Comparison of ENCODE assay signal across 25 cellular contexts in the genomic region with DNA sequence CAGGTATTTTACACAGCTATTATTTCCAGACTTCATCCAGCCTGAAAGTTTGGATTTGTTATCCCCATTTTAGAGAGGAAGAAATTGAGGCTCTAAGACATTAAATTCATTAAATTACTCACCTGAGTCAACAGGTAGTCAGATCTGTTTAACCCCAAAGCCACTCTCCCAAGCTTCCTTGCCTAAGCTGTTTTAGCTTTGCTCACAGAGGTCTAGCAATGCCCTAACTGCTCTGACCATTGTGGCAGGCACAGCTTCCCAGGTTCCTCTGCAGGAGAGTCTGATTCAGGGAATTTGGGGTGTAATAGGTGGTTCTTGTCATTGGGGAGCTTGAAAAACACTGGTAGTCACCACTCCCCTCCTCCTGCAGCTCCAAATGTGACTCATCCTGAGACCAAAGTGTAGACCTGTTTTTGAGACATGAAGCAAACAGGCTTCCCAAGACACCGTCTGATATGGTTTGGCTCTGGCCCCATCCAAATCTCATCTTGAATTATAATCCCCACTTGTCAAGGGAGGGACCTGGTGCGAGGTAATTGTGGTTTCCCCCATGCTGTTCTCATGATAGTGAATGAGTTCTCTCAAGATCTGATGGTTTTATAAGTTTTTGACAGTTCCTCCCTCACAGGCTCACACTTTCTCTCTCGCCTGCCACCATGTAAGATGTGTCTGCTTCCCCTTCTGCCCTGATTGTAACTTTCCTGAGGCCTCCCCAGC.
DNase-seq lines count a peak whose midpoint lies in the region; ATAC-seq and TF ChIP-seq lines count a peak whose summit lies in the region.
"Had no signal": no experiment of that assay in that cellular context is flagged by ENCODE, and none has a peak within 500 bp of the region (broad histone marks: within the 10 kb centered on the region; RNA-seq: fewer than 3 reads in every experiment).

No MANE protein-coding gene starts in this region.

- H3F3A ChIP-seq in SK-N-SH (replicated peaks; ENCODE audit: insufficient read depth), result no peaks in the 10 kb centered on the region

- H3K9me3 Mint-ChIP-seq in activated CD4-positive, alpha-beta T cell treated with anti-CD3 and anti-CD28 coated beads for 36 hours (ENCODE audit: low read depth), result no peaks in the 10 kb centered on the region
- peaks cover 7% of the 10 kb centered on the region for H3K9me3 Mint-ChIP-seq in activated CD4-positive, alpha-beta T cell treated with anti-CD3 and anti-CD28 coated beads, Interleukin-2, amount 10 ng/mL, durations not matched to agents 7 days and 5 days
- H3K9me3 Mint-ChIP-seq: activated naive CD4-positive, alpha-beta T cell treated with anti-CD3 and anti-CD28 coated beads, Interleukin-2, amount 50 U/mL, for 24 hours had no signal

- H3K27ac ChIP-seq in SK-N-SH (ENCODE audit: low read depth in 2 of 2, low read length in 1 of 2), result no peak overlapping the region
- H3K27ac ChIP-seq: 22Rv1; BLaER1 treated with 17β-estradiol and CSF1 and Interleukin-3, amounts not matched to agents 10 nM and 100 nM; cardiac muscle cell; dorsolateral prefrontal cortex; esophagus squamous epithelium; heart right ventricle; ovary; sigmoid colon had no signal

- POLR2A ChIA-PET in activated CD4-positive, alpha-beta T cell treated with anti-CD3 and anti-CD28 coated beads for 36 hours (lab: Charles Lee), result no interaction called here
- POLR2A ChIA-PET in activated CD4-positive, alpha-beta T cell treated with anti-CD3 and anti-CD28 coated beads, Interleukin-2, amount 10 ng/mL, durations not matched to agents 7 days and 5 days (lab: Charles Lee), result no interaction called here
- POLR2A ChIA-PET in SK-N-SH (lab: Yijun Ruan, JAX), result no interaction called here

- no peaks in the 10 kb centered on the region for H3K4me1 ChIP-seq in SK-N-SH (ENCODE audit: control insufficient read depth in 1 of 2, insufficient read depth in 2 of 2, low read depth in 1 of 2, low read length in 1 of 2)
- H3K4me1 ChIP-seq: sigmoid colon had no signal

- intact Hi-C loops in activated CD4-positive, alpha-beta T cell treated with anti-CD3 and anti-CD28 coated beads for 36 hours (cut with DNase I, micrococcal nuclease), result no loop called here

- TF ChIP-seq CTCF in SK-N-SH (IDR thresholded peaks at IDR 0.05) (no peak), epithelial cell of esophagus (IDR thresholded peaks at IDR 0.05; ENCODE audit: insufficient read depth, low read depth, low read length, missing control alignments) (no peak)

- TF ChIP-seq RAD21 in SK-N-SH (IDR thresholded peaks at IDR 0.05; ENCODE audit: low read length), result no peak

- H3K79me2 ChIP-seq in SK-N-SH (ENCODE audit: insufficient read depth), result no peaks in the 10 kb centered on the region

- H3K36me3 Mint-ChIP-seq in activated CD4-positive, alpha-beta T cell treated with anti-CD3 and anti-CD28 coated beads for 36 hours (ENCODE audit: low read depth), result no peaks in the 10 kb centered on the region
- no peaks in the 10 kb centered on the region for H3K36me3 Mint-ChIP-seq in activated CD4-positive, alpha-beta T cell treated with anti-CD3 and anti-CD28 coated beads, Interleukin-2, amount 10 ng/mL, durations not matched to agents 7 days and 5 days (ENCODE audit: low read depth)
- H3K36me3 Mint-ChIP-seq: activated naive CD4-positive, alpha-beta T cell treated with anti-CD3 and anti-CD28 coated beads, Interleukin-2, amount 50 U/mL, for 24 hours had no signal

- H4K20me1 ChIP-seq in SK-N-SH (ENCODE audit: insufficient read depth), result no peaks in the 10 kb centered on the region
- H4K20me1 ChIP-seq: BLaER1 treated with 17β-estradiol and CSF1 and Interleukin-3, amounts not matched to agents 10 nM and 100 nM had no signal

- 37% methylated on average over 3 of the region's 3 CpGs for WGBS in SK-N-SH (ENCODE audit: low lambda C conversion rate)

- no peaks in the 10 kb centered on the region for H3K27me3 Mint-ChIP-seq in activated CD4-positive, alpha-beta T cell treated with anti-CD3 and anti-CD28 coated beads for 36 hours
- H3K27me3 Mint-ChIP-seq in activated CD4-positive, alpha-beta T cell treated with anti-CD3 and anti-CD28 coated beads, Interleukin-2, amount 10 ng/mL, durations not matched to agents 7 days and 5 days, result no peaks in the 10 kb centered on the region

- ATAC-seq in activated CD4-positive, alpha-beta T cell treated with anti-CD3 and anti-CD28 coated beads for 36 hours, result peak; percentile 26
- ATAC-seq in esophagus mucosa, result no peak
- ATAC-seq: heart right ventricle had no signal

- H3K27ac Mint-ChIP-seq in activated CD4-positive, alpha-beta T cell treated with anti-CD3 and anti-CD28 coated beads for 36 hours, result no peak overlapping the region
- H3K27ac Mint-ChIP-seq in activated CD4-positive, alpha-beta T cell treated with anti-CD3 and anti-CD28 coated beads, Interleukin-2, amount 10 ng/mL, durations not matched to agents 7 days and 5 days, result no peak overlapping the region
- H3K27ac Mint-ChIP-seq: activated naive CD4-positive, alpha-beta T cell treated with anti-CD3 and anti-CD28 coated beads, Interleukin-2, amount 50 U/mL, for 24 hours had no signal

- peaks cover 19% of the 10 kb centered on the region for H3K4me1 Mint-ChIP-seq in activated CD4-positive, alpha-beta T cell treated with anti-CD3 and anti-CD28 coated beads for 36 hours
- peaks cover 23% of the 10 kb centered on the region for H3K4me1 Mint-ChIP-seq in activated CD4-positive, alpha-beta T cell treated with anti-CD3 and anti-CD28 coated beads, Interleukin-2, amount 10 ng/mL, durations not matched to agents 7 days and 5 days

- CTCF ChIA-PET in activated CD4-positive, alpha-beta T cell treated with anti-CD3 and anti-CD28 coated beads for 36 hours (lab: Charles Lee), result no interaction called here
- CTCF ChIA-PET in activated CD4-positive, alpha-beta T cell treated with anti-CD3 and anti-CD28 coated beads, Interleukin-2, amount 10 ng/mL, durations not matched to agents 7 days and 5 days (lab: Charles Lee), result interaction anchor here (0.5 to 1.1 kb wide), 2 partner anchors 10 to 75 kb away, joined by 3 to 4 read pairs; no protein-coding TSS in a partner anchor
- CTCF ChIA-PET in SK-N-SH (lab: Yijun Ruan, JAX), result interaction anchor here (1.0 to 1.2 kb wide), 2 partner anchors 64 to 142 kb away, joined by 3 to 4 read pairs; no protein-coding TSS in a partner anchor

- H3K9me3 ChIP-seq in SK-N-SH, result no peaks in the 10 kb centered on the region
- H3K9me3 ChIP-seq: esophagus squamous epithelium, heart right ventricle, ovary, sigmoid colon had no signal

- no peak for TF ChIP-seq EP300 in SK-N-SH (IDR thresholded peaks at IDR 0.05; ENCODE audit: borderline replicate concordance in 1 of 2, low read depth in 1 of 2, low read length in 1 of 2)

- no peak overlapping the region for H2AFZ ChIP-seq in SK-N-SH (ENCODE audit: low read depth)

- H3K4me3 Mint-ChIP-seq in activated CD4-positive, alpha-beta T cell treated with anti-CD3 and anti-CD28 coated beads for 36 hours, result no peak overlapping the region
- H3K4me3 Mint-ChIP-seq in activated CD4-positive, alpha-beta T cell treated with anti-CD3 and anti-CD28 coated beads, Interleukin-2, amount 10 ng/mL, durations not matched to agents 7 days and 5 days, result no peak overlapping the region
- H3K4me3 Mint-ChIP-seq: activated naive CD4-positive, alpha-beta T cell treated with anti-CD3 and anti-CD28 coated beads, Interleukin-2, amount 50 U/mL, for 24 hours had no signal

- H3K27me3 ChIP-seq in SK-N-SH (ENCODE audit: insufficient read depth), result no peaks in the 10 kb centered on the region
- H3K27me3 ChIP-seq: BLaER1 treated with 17β-estradiol and CSF1 and Interleukin-3, amounts not matched to agents 10 nM and 100 nM; cardiac muscle cell; dorsolateral prefrontal cortex; esophagus squamous epithelium; heart right ventricle; ovary; sigmoid colon had no signal

- H3K4me3 ChIP-seq in SK-N-SH (ENCODE audit: low read depth in 2 of 2, low read length in 1 of 2), result no peak overlapping the region
- H3K4me3 ChIP-seq in epithelial cell of esophagus (ENCODE audit: low read length), result no peak overlapping the region
- H3K4me3 ChIP-seq: BLaER1 treated with 17β-estradiol and CSF1 and Interleukin-3, amounts not matched to agents 10 nM and 100 nM; cardiac muscle cell; dorsolateral prefrontal cortex; esophagus squamous epithelium; heart right ventricle; lung; ovary; sigmoid colon had no signal

- H3K9ac ChIP-seq in SK-N-SH, result no peak overlapping the region
- H3K9ac ChIP-seq: BLaER1 treated with 17β-estradiol and CSF1 and Interleukin-3, amounts not matched to agents 10 nM and 100 nM had no signal

- H3K4me2 ChIP-seq in SK-N-SH, result no peak overlapping the region

- no peak for DNase-seq in activated CD4-positive, alpha-beta T cell treated with anti-CD3 and anti-CD28 coated beads for 36 hours
- no peak for DNase-seq in activated CD4-positive, alpha-beta T cell treated with anti-CD3 and anti-CD28 coated beads, Interleukin-2, amount 10 ng/mL, durations not matched to agents 7 days and 5 days
- DNase-seq in SK-N-SH (no peak), epithelial cell of esophagus (ENCODE audit: low read depth) (peak; percentile 61), stromal cell of bone marrow (ENCODE audit: low read depth) (peak; percentile 40), NCI-H1694 treated with DMSO at 0.1 percent for 48 hours (lab: John Stamatoyannopoulos, UW) (no peak), RKO (ENCODE audit: low spot score) (no peak)
- DNase-seq: activated CD4-positive, alpha-beta T cell treated with anti-CD3 and anti-CD28 coated beads, Interleukin-2, amount 50 U/mL, for 1 hour; dorsolateral prefrontal cortex; esophagus squamous epithelium; GF-D8; heart right ventricle; NCI-H1930; NCI-H446; NK-92 treated with Interleukin-12 subunit alpha and Interleukin-12 subunit beta, amount 100 ng/mL, for 24 hours; ovary; sigmoid colon; stimulated activated CD4-positive, alpha-beta T cell treated with anti-CD3 and anti-CD28 coated beads, Interleukin-1b, Interleukin-23, amount 100 ng/mL, for 48 hours; SW 1271 had no signal

- no peaks in the 10 kb centered on the region for H3K9me2 ChIP-seq in SK-N-SH

- no peaks in the 10 kb centered on the region for H3K36me3 ChIP-seq in SK-N-SH (replicated peaks in 1 of 2; ENCODE audit: control insufficient read depth in 1 of 2, insufficient read depth in 2 of 2, low read length in 1 of 2)
- H3K36me3 ChIP-seq: BLaER1 treated with 17β-estradiol and CSF1 and Interleukin-3, amounts not matched to agents 10 nM and 100 nM; cardiac muscle cell; esophagus squamous epithelium; heart right ventricle; ovary; sigmoid colon had no signal

TF ChIP-seq in SK-N-SH, 30 proteins besides CTCF, POLR2A, EP300 and RAD21:
- TF ChIP-seq CHD2 (IDR thresholded peaks at IDR 0.05; ENCODE audit: low read length, partially characterized antibody), result no peak
- TF ChIP-seq, protein P1, sequence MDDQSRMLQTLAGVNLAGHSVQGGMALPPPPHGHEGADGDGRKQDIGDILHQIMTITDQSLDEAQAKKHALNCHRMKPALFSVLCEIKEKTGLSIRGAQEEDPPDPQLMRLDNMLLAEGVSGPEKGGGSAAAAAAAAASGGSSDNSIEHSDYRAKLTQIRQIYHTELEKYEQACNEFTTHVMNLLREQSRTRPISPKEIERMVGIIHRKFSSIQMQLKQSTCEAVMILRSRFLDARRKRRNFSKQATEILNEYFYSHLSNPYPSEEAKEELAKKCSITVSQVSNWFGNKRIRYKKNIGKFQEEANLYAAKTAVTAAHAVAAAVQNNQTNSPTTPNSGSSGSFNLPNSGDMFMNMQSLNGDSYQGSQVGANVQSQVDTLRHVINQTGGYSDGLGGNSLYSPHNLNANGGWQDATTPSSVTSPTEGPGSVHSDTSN (IDR thresholded peaks at IDR 0.05), result peak; percentile 6; the same call in 1 of the 2 replicates

Comparison
In these comparisons a context has a peak if more than half of its experiments do, and no peak if none do; other contexts are left out.
1. DNase-seq: peak in epithelial cell of esophagus (single experiment) and stromal cell of bone marrow (single experiment); none in activated CD4-positive, alpha-beta T cell treated with anti-CD3 and anti-CD28 coated beads for 36 hours (single experiment), activated CD4-positive, alpha-beta T cell treated with anti-CD3 and anti-CD28 coated beads, Interleukin-2, amount 10 ng/mL, durations not matched to agents 7 days and 5 days (single experiment), SK-N-SH (single experiment), NCI-H1694 treated with DMSO at 0.1 percent for 48 hours (single experiment) and RKO (single experiment).